ENCODE assay signal across 8 cellular contexts in the genomic region with DNA sequence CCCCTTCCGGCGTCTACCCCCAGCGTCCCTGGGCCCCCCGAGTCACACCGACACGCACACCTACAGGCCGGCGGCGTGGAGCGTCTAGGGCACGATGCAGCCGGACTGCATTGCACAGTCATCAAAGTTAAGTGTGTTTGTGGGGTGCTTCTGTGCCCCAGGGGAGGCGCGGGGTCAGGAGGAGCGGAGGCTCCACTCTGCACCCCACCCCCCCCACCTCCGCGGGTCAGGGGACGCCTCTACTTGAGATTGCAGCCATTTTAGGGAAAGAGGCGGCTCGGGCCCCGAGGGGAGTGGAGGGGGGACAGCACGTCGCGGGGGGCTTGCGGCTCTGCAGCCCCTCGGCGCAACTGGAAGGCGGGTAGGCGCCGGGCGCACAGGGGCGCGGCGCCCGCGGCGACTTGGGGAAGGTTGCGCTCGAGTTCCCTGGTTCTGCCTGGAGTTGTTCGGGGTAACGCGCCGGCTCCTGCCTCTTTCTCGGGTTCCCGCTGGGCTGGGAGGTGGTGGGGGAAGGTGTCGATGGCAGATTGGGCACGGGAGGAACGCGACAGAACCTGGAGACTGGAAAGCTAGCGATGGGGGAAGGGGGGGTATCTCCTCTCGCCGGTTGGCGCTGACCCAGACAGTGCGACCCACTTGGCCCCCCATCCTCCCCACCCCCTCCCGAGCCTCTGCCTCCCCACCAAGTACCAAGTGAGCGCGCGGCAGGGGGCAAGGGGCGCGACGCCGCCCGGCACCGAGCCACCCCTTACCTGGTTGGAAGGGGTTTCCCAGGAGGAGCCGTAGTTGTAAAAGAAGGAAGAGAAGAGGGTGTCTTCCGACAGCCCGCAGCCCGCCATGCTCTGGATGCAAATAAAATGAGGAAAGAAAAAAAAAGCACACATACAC.
A peak's percentile ranks its signal among the peaks of the same experiment; 100 is the strongest.
DNase-seq lines count a peak whose midpoint lies in the region; ATAC-seq and TF ChIP-seq lines count a peak whose summit lies in the region.

No MANE protein-coding gene starts in this region.

- TF ChIP-seq CTCF in heart left ventricle (IDR thresholded peaks at IDR 0.05): no peak

- H3K27me3 ChIP-seq in ACC112 (ENCODE audit: insufficient read depth, low read length) (peaks cover 17% of the 10 kb centered on the region), H7 (ENCODE audit: control insufficient read depth, insufficient read depth, low read length) (peaks cover 44% of the 10 kb centered on the region), heart left ventricle (peaks cover 0 to 50% (median 4%) of the 10 kb centered on the region in 9 donors)

- H3K9me3 ChIP-seq in heart left ventricle: no peaks in the 10 kb centered on the region

- H2AFZ ChIP-seq in ACC112 (ENCODE audit: low read length, unreplicated experiment): peak overlapping the region; percentile 72

- intact Hi-C loops in heart left ventricle (cut with DNase I): loop anchor here in 1 of 10 donors (10.0 kb wide), 1 partner anchor 83 kb away; no protein-coding TSS in a partner anchor

- no peaks in the 10 kb centered on the region for H3K79me2 ChIP-seq in ACC112 (ENCODE audit: control insufficient read depth, insufficient read depth, low read length, unreplicated experiment)

- ATAC-seq in heart left ventricle: no peak
- ATAC-seq in HG03342 (IDR thresholded peaks at IDR 0.05; ENCODE audit: unreplicated experiment): no peak

- DNase-seq in H7 (peak; percentile 86), heart left ventricle (peak in 3 of 5 donors; percentile 12 to 41 (median 22)), putamen (ENCODE audit: low spot score) (peak; percentile 36), NCI-H2107 (lab: John Stamatoyannopoulos, UW) (no peak), HPDE6-E6E7 (ENCODE audit: extremely low spot score) (no peak)
- peak; percentile 36 to 37 for DNase-seq in activated T-cell treated with anti-CD3 and anti-CD28 coated beads, Interleukin-2, amount 50 U/mL, for 48 hours

- 1% methylated on average over 60 to 68 of the region's 68 CpGs for WGBS in heart left ventricle, 4 donors

- TF ChIP-seq POLR2A in heart left ventricle (IDR thresholded peaks at IDR 0.05): no peak

- H3K4me3 ChIP-seq in ACC112 (ENCODE audit: low read depth, low read length) (peak overlapping the region; percentile 88), H7 (ENCODE audit: insufficient read depth, low read depth, low read length) (peak overlapping the region; percentile 78), heart left ventricle (peak overlapping the region; percentile 19 to 92 (median 64))

- peaks cover 10% of the 10 kb centered on the region for H3K4me1 ChIP-seq in ACC112 (ENCODE audit: control insufficient read depth, insufficient read depth, low read length, unreplicated experiment)
- H3K4me1 ChIP-seq in heart left ventricle: peaks cover 0 to 41% (median 18%) of the 10 kb centered on the region in 12 donors

- no peak overlapping the region for H3K27ac ChIP-seq in ACC112 (ENCODE audit: low read depth, low read length)
- peak overlapping the region in 10 of 12 donors; percentile 9 to 78 (median 68) for H3K27ac ChIP-seq in heart left ventricle

- H3K36me3 ChIP-seq in ACC112 (ENCODE audit: insufficient read depth, low read length) (no peaks in the 10 kb centered on the region), H7 (replicated peaks; ENCODE audit: control insufficient read depth, insufficient read depth, low read length) (no peaks in the 10 kb centered on the region), heart left ventricle (no peaks in the 10 kb centered on the region)

Comparison
In these comparisons a context has a peak if more than half of its experiments do, and no peak if none do; other contexts are left out.
1. DNase-seq: peak in H7 (single experiment), activated T-cell treated with anti-CD3 and anti-CD28 coated beads, Interleukin-2, amount 50 U/mL, for 48 hours (2 of 2), heart left ventricle (3 of 5) and putamen (single experiment); none in NCI-H2107 (single experiment) and HPDE6-E6E7 (single experiment).
2. Peak in every context shown above with its lines, with median percentiles within 50 percentile points of each other: H3K4me3 ChIP-seq.